Comparison of ENCODE assay signal across 25 cellular contexts in genomic region chr1:181516706-181517105, GRCh38. TPM values are rescaled to one million over a fixed set of nuclear protein-coding genes. Genes with fewer than 3 reads are reported as not detected.
"Had no signal": no experiment of that assay in that cellular context is flagged by ENCODE, and none has a peak within 500 bp of the region (broad histone marks: within the 10 kb centered on the region; RNA-seq: fewer than 3 reads in every experiment).

No MANE protein-coding gene starts in this region.

- H3K4me1 Mint-ChIP-seq: mesothelial cell of epicardium had no signal

- H3K27ac Mint-ChIP-seq: dendritic cell treated with granulocyte-macrophage colony-stimulating factor and Interleukin-4, amounts not matched to agents 40 ng/mL and 50 ng/mL, for 4 days; effector memory CD8-positive, alpha-beta T cell; endodermal cell; mesothelial cell of epicardium had no signal

- H3K9me3 Mint-ChIP-seq: dendritic cell treated with granulocyte-macrophage colony-stimulating factor and Interleukin-4, amounts not matched to agents 40 ng/mL and 50 ng/mL, for 4 days; effector memory CD8-positive, alpha-beta T cell; endodermal cell; mesothelial cell of epicardium had no signal

- H3K27me3 ChIP-seq: colonic mucosa, esophagus squamous epithelium, gastrocnemius medialis, left lung had no signal

- DNase-seq: colonic mucosa; cortex of kidney; effector CD8-positive, alpha-beta T cell; effector memory CD8-positive, alpha-beta T cell; endodermal cell; erythroblast; esophagus squamous epithelium; foreskin fibroblast; foreskin melanocyte; gastrocnemius medialis; glutamatergic neuron; heart right ventricle; hippocampal formation; left cardiac atrium; left lung; left ventricle myocardium superior; lower lobe of right lung; mesenchymal stem cell; mucosa of descending colon had no signal

- H3K4me3 ChIP-seq: colonic mucosa, esophagus squamous epithelium, gastrocnemius medialis, heart right ventricle, left lung, lower lobe of right lung, mucosa of descending colon had no signal

- H3K4me3 Mint-ChIP-seq: dendritic cell treated with granulocyte-macrophage colony-stimulating factor and Interleukin-4, amounts not matched to agents 40 ng/mL and 50 ng/mL, for 4 days; effector memory CD8-positive, alpha-beta T cell; endodermal cell; mesothelial cell of epicardium had no signal

- H3K36me3 ChIP-seq: colonic mucosa, esophagus squamous epithelium, gastrocnemius medialis, heart right ventricle, left lung, lower lobe of right lung had no signal

- H3K9me3 ChIP-seq: colonic mucosa, esophagus squamous epithelium, gastrocnemius medialis, heart right ventricle, left lung, lower lobe of right lung, mucosa of descending colon had no signal

- H3K4me1 ChIP-seq: colonic mucosa, esophagus squamous epithelium, gastrocnemius medialis, heart right ventricle, lower lobe of right lung had no signal

- ATAC-seq: effector memory CD8-positive, alpha-beta T cell; esophagus mucosa; gastrocnemius medialis; heart right ventricle; left cardiac atrium; left lung; left ventricle myocardium superior; lower lobe of right lung; mucosa of descending colon had no signal

- H3K36me3 Mint-ChIP-seq: mesothelial cell of epicardium had no signal

- H3K27ac ChIP-seq: colonic mucosa, epithelial cell of prostate, esophagus squamous epithelium, gastrocnemius medialis, heart right ventricle, left lung, lower lobe of right lung had no signal

RNA-seq across cellular contexts. Expression of gene CACNA1E, which starts 33.4 kb away (rescaled TPM):
- total RNA-seq: glomerular endothelial cell had no signal
- polyA plus RNA-seq: keratinocyte had no signal
